Comparison of ENCODE assay signal across 8 cellular contexts in genomic region chr17:8057691-8058114, GRCh38. TPM values are rescaled to one million over a fixed set of nuclear protein-coding genes. Genes with fewer than 3 reads are reported as not detected.
DNase-seq lines count a peak whose midpoint lies in the region; ATAC-seq and TF ChIP-seq lines count a peak whose summit lies in the region.

No MANE protein-coding gene starts in this region.

- ATAC-seq in omental fat pad (ENCODE audit: low FRiP score) (peak; percentile 81), GM19455 (IDR thresholded peaks at IDR 0.05; ENCODE audit: unreplicated experiment) (no peak), GM21526 (IDR thresholded peaks at IDR 0.05; ENCODE audit: low FRiP score, unreplicated experiment) (no peak)

- peaks cover 21% of the 10 kb centered on the region for H3K4me1 Mint-ChIP-seq in activated naive CD8-positive, alpha-beta T cell treated with anti-CD3 and anti-CD28 coated beads for 36 hours
- H3K4me1 Mint-ChIP-seq in glutamatergic neuron (ENCODE audit: low read depth, unreplicated experiment), result no peaks in the 10 kb centered on the region

- DNase-seq in GM04504 (ENCODE audit: low read depth), result peak; percentile 44
- DNase-seq in M059J (ENCODE audit: low read depth), result peak; percentile 72
- DNase-seq in RPMI8226, result peak; percentile 76
- peak; percentile 49 for DNase-seq in activated naive CD8-positive, alpha-beta T cell treated with anti-CD3 and anti-CD28 coated beads for 36 hours
- no peak for DNase-seq in glutamatergic neuron
- DNase-seq in omental fat pad (ENCODE audit: low spot score), result no peak

- no peak overlapping the region for H3K4me3 Mint-ChIP-seq in activated naive CD8-positive, alpha-beta T cell treated with anti-CD3 and anti-CD28 coated beads for 36 hours
- no peak overlapping the region for H3K4me3 Mint-ChIP-seq in glutamatergic neuron (ENCODE audit: unreplicated experiment)

- no peaks in the 10 kb centered on the region for H3K36me3 Mint-ChIP-seq in activated naive CD8-positive, alpha-beta T cell treated with anti-CD3 and anti-CD28 coated beads for 36 hours
- H3K36me3 Mint-ChIP-seq in glutamatergic neuron (ENCODE audit: unreplicated experiment), result no peaks in the 10 kb centered on the region

- no peaks in the 10 kb centered on the region for H3K9me3 Mint-ChIP-seq in activated naive CD8-positive, alpha-beta T cell treated with anti-CD3 and anti-CD28 coated beads for 36 hours
- peaks cover 2% of the 10 kb centered on the region for H3K9me3 Mint-ChIP-seq in glutamatergic neuron (ENCODE audit: unreplicated experiment)

- TF ChIP-seq CTCF in glutamatergic neuron (IDR thresholded peaks at IDR 0.05; ENCODE audit: partially characterized antibody, unreplicated experiment) (peak; percentile 70), omental fat pad (IDR thresholded peaks at IDR 0.05) (peak in 1 of 3 donors; percentile 38)

- H3K27ac Mint-ChIP-seq in activated naive CD8-positive, alpha-beta T cell treated with anti-CD3 and anti-CD28 coated beads for 36 hours, result no peak overlapping the region
- H3K27ac Mint-ChIP-seq in glutamatergic neuron (ENCODE audit: unreplicated experiment), result no peak overlapping the region

- H3K27me3 Mint-ChIP-seq in activated naive CD8-positive, alpha-beta T cell treated with anti-CD3 and anti-CD28 coated beads for 36 hours, result peaks cover 65% of the 10 kb centered on the region
- peaks cover 9% of the 10 kb centered on the region for H3K27me3 Mint-ChIP-seq in glutamatergic neuron (ENCODE audit: unreplicated experiment)

RNA-seq across cellular contexts. Expression of gene ALOX15B, which starts 18.8 kb away (rescaled TPM):
- not detected in 2 replicates for total RNA-seq in M059J (2014; rRNA removed; shearing (Covaris generic))
- under 1 TPM in 1 of 2 experiments, not detected in 1; 0.08 TPM for total RNA-seq in activated naive CD8-positive, alpha-beta T cell treated with anti-CD3 and anti-CD28 coated beads for 36 hours
- total RNA-seq in glutamatergic neuron (ENCODE audit: unreplicated experiment), result not detected
- total RNA-seq in omental fat pad, result 1 to 10 TPM; 3.8 to 9.8 (median 8.2) TPM

RNA-seq across cellular contexts. Expression of gene ALOX12B, which starts 29.8 kb away (rescaled TPM):
- total RNA-seq in M059J (2014; rRNA removed; shearing (Covaris generic)), result not detected in 2 replicates
- 1 to 10 TPM; 3.7 to 4.1 TPM for total RNA-seq in activated naive CD8-positive, alpha-beta T cell treated with anti-CD3 and anti-CD28 coated beads for 36 hours
- not detected for total RNA-seq in glutamatergic neuron (ENCODE audit: unreplicated experiment)
- not detected for total RNA-seq in omental fat pad

RNA-seq across cellular contexts. Expression of gene GUCY2D, which starts 55.3 kb away (rescaled TPM):
- not detected in 2 replicates for total RNA-seq in M059J (2014; rRNA removed; shearing (Covaris generic))
- not detected for total RNA-seq in activated naive CD8-positive, alpha-beta T cell treated with anti-CD3 and anti-CD28 coated beads for 36 hours
- total RNA-seq in glutamatergic neuron (ENCODE audit: unreplicated experiment) (not detected), omental fat pad (under 1 TPM in 2 of 4 donors, not detected in 2; 0.09 to 0.12 TPM)

Comparison
In these comparisons a context has a peak if more than half of its experiments do, and no peak if none do; other contexts are left out.
1. DNase-seq: peak in GM04504 (single experiment), M059J (single experiment), RPMI8226 (single experiment) and activated naive CD8-positive, alpha-beta T cell treated with anti-CD3 and anti-CD28 coated beads for 36 hours (single experiment); none in glutamatergic neuron (single experiment) and omental fat pad (single experiment).